In the genomic region with DNA sequence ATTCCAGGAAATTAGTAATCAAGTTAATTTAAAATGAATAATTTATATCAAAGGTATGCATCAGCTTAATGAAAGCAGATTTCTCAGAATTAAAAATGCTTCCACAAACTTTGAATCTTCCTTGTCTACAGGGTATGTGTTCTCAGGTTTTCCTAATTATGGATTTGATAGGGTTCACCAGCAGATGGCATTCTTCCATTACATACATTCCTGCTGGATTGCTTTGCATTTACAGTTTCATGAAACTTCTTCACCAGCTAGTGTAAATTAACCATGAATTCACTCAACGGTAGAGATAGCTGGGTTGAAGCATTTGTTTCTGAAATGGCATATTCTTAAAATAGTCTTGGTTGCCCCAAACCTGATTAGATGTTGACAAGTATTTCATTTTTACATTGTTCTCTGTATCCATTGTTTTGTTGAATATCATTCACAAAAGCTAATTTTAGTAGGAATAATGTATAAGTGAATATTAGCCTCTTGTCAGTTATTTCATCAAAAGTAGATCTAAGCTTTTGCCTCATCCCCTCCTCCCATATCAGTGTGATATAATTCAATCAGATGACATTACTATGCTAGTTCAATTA, we compare ENCODE assay signal across 8 cellular contexts.
DNase-seq lines count a peak whose midpoint lies in the region; ATAC-seq and TF ChIP-seq lines count a peak whose summit lies in the region.

No MANE protein-coding gene starts in this region.

- H3K27ac Mint-ChIP-seq in neural crest cell (ENCODE audit: unreplicated experiment) (no peak overlapping the region), immature natural killer cell (no peak overlapping the region)

- in situ Hi-C loops in HAP-1 (cut with MboI; ENCODE audit: low sequenced_read_pairs): no loop called here

- TF ChIP-seq CTCF in C4-2B (conservative IDR thresholded peaks at IDR 0.05): peak; percentile 81
- peak; percentile 76 for TF ChIP-seq CTCF in neural crest cell (conservative IDR thresholded peaks at IDR 0.05)

- H3K9me3 Mint-ChIP-seq in neural crest cell (no peaks in the 10 kb centered on the region), immature natural killer cell (no peaks in the 10 kb centered on the region)

- no peaks in the 10 kb centered on the region for H3K27me3 ChIP-seq in HAP-1 (ENCODE audit: low read depth)

- no peak overlapping the region for H3K4me3 ChIP-seq in HAP-1

- no peaks in the 10 kb centered on the region for H3K4me1 Mint-ChIP-seq in neural crest cell
- no peaks in the 10 kb centered on the region for H3K4me1 Mint-ChIP-seq in immature natural killer cell

- H3K27ac ChIP-seq in C4-2B: no peak overlapping the region

- no peaks in the 10 kb centered on the region for H3K4me1 ChIP-seq in HAP-1

- ATAC-seq in HG02623 (IDR thresholded peaks at IDR 0.05; ENCODE audit: unreplicated experiment) (no peak), GM19035 (IDR thresholded peaks at IDR 0.05; ENCODE audit: unreplicated experiment) (no peak)

- DNase-seq in HAP-1 (ENCODE audit: low spot score in 2 of 2) (peak; percentile 20 to 49), NCI-H748 treated with DMSO at 0.1 percent for 48 hours (lab: John Stamatoyannopoulos, UW) (peak; percentile 34), dermis blood vessel endothelial cell (peak; percentile 68), neural crest cell (ENCODE audit: low read depth, low spot score) (no peak), immature natural killer cell (no peak)

- H3K4me3 Mint-ChIP-seq in neural crest cell (no peak overlapping the region), immature natural killer cell (no peak overlapping the region)

- H3K36me3 ChIP-seq in HAP-1 (replicated peaks): no peaks in the 10 kb centered on the region

- H3K36me3 Mint-ChIP-seq in neural crest cell (ENCODE audit: low read depth): no peaks in the 10 kb centered on the region
- H3K36me3 Mint-ChIP-seq in immature natural killer cell: no peaks in the 10 kb centered on the region

- H3K27me3 Mint-ChIP-seq in neural crest cell (ENCODE audit: low read depth) (peaks cover 11% of the 10 kb centered on the region), immature natural killer cell (ENCODE audit: low read depth in 3 of 3) (peaks cover 0 to 4% (median 3%) of the 10 kb centered on the region in 3 donors)

- no peaks in the 10 kb centered on the region for H3K9me3 ChIP-seq in HAP-1

Comparison
In these comparisons a context has a peak if more than half of its experiments do, and no peak if none do; other contexts are left out.
1. DNase-seq: peak in HAP-1 (2 of 2), NCI-H748 treated with DMSO at 0.1 percent for 48 hours (single experiment) and dermis blood vessel endothelial cell (single experiment); none in neural crest cell (single experiment) and immature natural killer cell (0 of 3).